ENCODE assay signal across 19 cellular contexts in the genomic region with DNA sequence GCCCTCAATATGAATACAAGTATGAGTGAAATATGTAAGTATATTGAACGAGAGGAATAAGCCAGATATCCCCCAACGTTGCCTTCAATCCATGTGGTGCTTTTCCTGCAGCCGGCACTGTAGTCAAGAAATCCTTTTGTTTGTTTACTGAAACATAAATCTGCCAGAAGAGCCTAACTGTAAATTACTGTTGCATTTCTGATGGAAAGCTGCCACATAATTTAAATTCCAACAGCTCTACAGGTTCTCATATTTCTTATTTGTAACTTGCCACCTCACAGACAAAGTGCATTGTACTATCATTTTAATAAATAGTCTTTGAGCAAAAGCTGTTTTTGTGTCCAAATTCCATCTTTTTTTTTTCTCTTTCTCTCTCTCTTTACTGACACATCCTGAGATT.
"Had no signal": no experiment of that assay in that cellular context is flagged by ENCODE, and none has a peak within 500 bp of the region (broad histone marks: within the 10 kb centered on the region; RNA-seq: fewer than 3 reads in every experiment).

No MANE protein-coding gene starts in this region.

- ATAC-seq: activated T-cell treated with anti-CD3 and anti-CD28 coated beads, Interleukin-2, amount 50 U/mL, for 4 hours; K562; Right ventricle myocardium inferior had no signal

- H3K9ac ChIP-seq: SK-N-SH had no signal

- H3K36me3 ChIP-seq: SJCRH30 had no signal

- H3K27me3 ChIP-seq: SJCRH30 had no signal

- DNase-seq: activated CD4-positive, alpha-beta memory T cell treated with anti-CD3 and anti-CD28 coated beads for 36 hours; activated CD4-positive, alpha-beta T cell treated with anti-CD3 and anti-CD28 coated beads, Interleukin-2, amount 10 ng/mL, durations not matched to agents 7 days and 5 days; activated CD4-positive, CD25-positive, alpha-beta regulatory T cell; activated CD8-positive, alpha-beta memory T cell treated with anti-CD3 and anti-CD28 coated beads for 24 hours; activated effector memory CD4-positive, alpha-beta T cell treated with anti-CD3 and anti-CD28 coated beads, Interleukin-2, amount 50 U/mL, for 16 hours; activated naive CD4-positive, alpha-beta T cell treated with anti-CD3 and anti-CD28 coated beads for 36 hours; activated T-cell treated with anti-CD3 and anti-CD28 coated beads, Interleukin-2, amount 50 U/mL, for 4 hours; central memory CD4-positive, alpha-beta T cell; Karpas-422; NCI-H2029; NCI-H446; NCI-H524; NCI-H748 treated with DMSO at 0.1 percent for 48 hours; SJCRH30; SK-N-SH; T-helper 1 cell had no signal

- H3K4me3 ChIP-seq: K562, SJCRH30 had no signal

- H3K9me3 ChIP-seq: SJCRH30, SK-N-SH had no signal

- H3K4me1 ChIP-seq: SJCRH30 had no signal

- H3K27ac ChIP-seq: SJCRH30, VCaP had no signal
